8 cellular contexts compared by ENCODE assay signal in genomic region chrX:135520553-135521404, GRCh38. TPM values are rescaled to one million over a fixed set of nuclear protein-coding genes. Genes with fewer than 3 reads are reported as not detected.
DNase-seq lines count a peak whose midpoint lies in the region; ATAC-seq and FAIRE-seq lines count a peak whose summit lies in the region.

INTS6L (plus strand) TSS chrX:135520660; CDS start chrX:135520993, 333 bp downstream.

- peak within 1 kb of the TSS; percentile 81 for H2AFZ ChIP-seq in ACC112 (ENCODE audit: low read length, unreplicated experiment)

- H3K4me1 ChIP-seq in ACC112 (ENCODE audit: control insufficient read depth, insufficient read depth, low read length, unreplicated experiment), result peaks cover 10% of the 10 kb centered on the region

- H3K27me3 ChIP-seq in ACC112 (ENCODE audit: insufficient read depth, low read length), result no peaks in the 10 kb centered on the region

- DNase-seq in NCI-H460 (ENCODE audit: extremely low read depth, low read depth), result peak; percentile 88
- peak; percentile 96 for DNase-seq in activated CD4-positive, alpha-beta T cell treated with anti-CD3 and anti-CD28 coated beads, Interleukin-2, amount 10 ng/mL, durations not matched to agents 24 days and 14 days
- peak; percentile 96 for DNase-seq in left kidney (ENCODE audit: low read depth, low spot score)
- DNase-seq in stimulated activated CD4-positive, alpha-beta T cell treated with anti-CD3 and anti-CD28 coated beads, Interleukin-2, amount 100 ng/mL, for 24 hours, result peak; percentile 71 to 79

- intact Hi-C loops in activated CD4-positive, alpha-beta T cell treated with anti-CD3 and anti-CD28 coated beads, Interleukin-2, amount 10 ng/mL, durations not matched to agents 24 days and 14 days (cut with micrococcal nuclease), result loop anchor here (1.0 to 10.0 kb wide), 5 partner anchors 32 to 1348 kb away; a partner anchor contains a TSS

- peak; percentile 58 for FAIRE-seq in colon (lab: Jason Lieb, UNC)

- peaks cover 2% of the 10 kb centered on the region for H3K79me2 ChIP-seq in ACC112 (ENCODE audit: control insufficient read depth, insufficient read depth, low read length, unreplicated experiment)

- H3K4me3 ChIP-seq in ACC112 (ENCODE audit: low read depth, low read length), result peak within 1 kb of the TSS; percentile 86

- H3K36me3 ChIP-seq in ACC112 (ENCODE audit: insufficient read depth, low read length), result no peaks in the 10 kb centered on the region

- H3K4me1 Mint-ChIP-seq in activated CD4-positive, alpha-beta T cell treated with anti-CD3 and anti-CD28 coated beads, Interleukin-2, amount 10 ng/mL, durations not matched to agents 24 days and 14 days, result peaks cover 23% of the 10 kb centered on the region

- peak within 1 kb of the TSS; percentile 97 for H3K27ac Mint-ChIP-seq in activated CD4-positive, alpha-beta T cell treated with anti-CD3 and anti-CD28 coated beads, Interleukin-2, amount 10 ng/mL, durations not matched to agents 24 days and 14 days

- no peaks in the 10 kb centered on the region for H3K27me3 Mint-ChIP-seq in activated CD4-positive, alpha-beta T cell treated with anti-CD3 and anti-CD28 coated beads, Interleukin-2, amount 10 ng/mL, durations not matched to agents 24 days and 14 days

- peak within 1 kb of the TSS; percentile 92 for H3K4me3 Mint-ChIP-seq in activated CD4-positive, alpha-beta T cell treated with anti-CD3 and anti-CD28 coated beads, Interleukin-2, amount 10 ng/mL, durations not matched to agents 24 days and 14 days

- ATAC-seq in GM18861 (IDR thresholded peaks at IDR 0.05; ENCODE audit: unreplicated experiment) (peak; percentile 91), HG03095 (IDR thresholded peaks at IDR 0.05; ENCODE audit: unreplicated experiment) (peak; percentile 77)

- H3K27ac ChIP-seq in ACC112 (ENCODE audit: low read depth, low read length), result peak within 1 kb of the TSS; percentile 73

- peaks cover 17% of the 10 kb centered on the region for H3K36me3 Mint-ChIP-seq in activated CD4-positive, alpha-beta T cell treated with anti-CD3 and anti-CD28 coated beads, Interleukin-2, amount 10 ng/mL, durations not matched to agents 24 days and 14 days (ENCODE audit: low read depth)

- no peaks in the 10 kb centered on the region for H3K9me3 Mint-ChIP-seq in activated CD4-positive, alpha-beta T cell treated with anti-CD3 and anti-CD28 coated beads, Interleukin-2, amount 10 ng/mL, durations not matched to agents 24 days and 14 days

RNA-seq across cellular contexts. Expression of gene INTS6L, which starts in this region (rescaled TPM):
- total RNA-seq in NCI-H460 (2014; rRNA removed; shearing (Covaris generic)), result 6.5 and 7.4 TPM in 2 replicates
- polyA plus RNA-seq in NCI-H460 (2014; cell fraction: nucleus; rRNA removed), result 19.2 and 30.7 TPM in 2 replicates
- 30.6 and 35.7 TPM in 2 replicates for total RNA-seq in activated CD4-positive, alpha-beta T cell treated with anti-CD3 and anti-CD28 coated beads, Interleukin-2, amount 10 ng/mL, durations not matched to agents 24 days and 14 days

Comparison
In these comparisons a context has a peak if more than half of its experiments do, and no peak if none do; other contexts are left out.
1. Peak in every context shown above with its lines: DNase-seq, ATAC-seq, H3K4me3 ChIP-seq and H3K27ac ChIP-seq.